In the genomic region with DNA sequence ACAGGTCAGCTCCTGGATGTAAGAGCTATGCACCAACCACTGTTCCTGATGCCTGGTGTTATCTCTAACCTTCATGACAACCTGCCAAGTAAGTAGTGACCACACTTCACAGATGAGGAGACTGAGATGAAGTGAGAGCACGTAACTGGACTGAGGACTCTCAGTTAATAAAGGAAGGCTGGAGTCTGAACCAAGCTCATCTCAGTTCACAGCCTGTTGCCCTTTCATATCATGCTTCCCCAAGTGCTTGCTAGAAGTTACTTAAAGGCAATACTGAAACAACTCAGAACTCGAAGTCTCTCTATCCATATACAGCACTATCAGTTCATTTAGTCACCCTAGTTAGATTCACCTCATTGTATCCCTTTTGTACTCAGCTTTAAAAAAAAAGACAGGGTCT, we compare ENCODE assay signal across 10 cellular contexts.
DNase-seq lines count a peak whose midpoint lies in the region; ATAC-seq lines count a peak whose summit lies in the region.
"Had no signal": no experiment of that assay in that cellular context is flagged by ENCODE, and none has a peak within 500 bp of the region (broad histone marks: within the 10 kb centered on the region; RNA-seq: fewer than 3 reads in every experiment).

No MANE protein-coding gene starts in this region.

- ATAC-seq in CD4-positive, CD25-positive, alpha-beta regulatory T cell (ENCODE audit: low read depth in 2 of 2), result no peak
- ATAC-seq in GM18907 (IDR thresholded peaks at IDR 0.05; ENCODE audit: unreplicated experiment) (peak; percentile 62), HG02571 (IDR thresholded peaks at IDR 0.05; ENCODE audit: unreplicated experiment) (peak; percentile 61), HG03432 (IDR thresholded peaks at IDR 0.05; ENCODE audit: unreplicated experiment) (peak; percentile 70)

- peak overlapping the region; percentile 4 for H3K4me3 ChIP-seq in CD4-positive, CD25-positive, alpha-beta regulatory T cell (ENCODE audit: low read depth, low read length)

- H3K4me1 Mint-ChIP-seq in CD4-positive, CD25-positive, alpha-beta regulatory T cell, result peaks cover 53 to 87% (median 70%) of the 10 kb centered on the region in 4 donors
- H3K4me1 Mint-ChIP-seq: nephron had no signal

- no peaks in the 10 kb centered on the region for H3K27me3 ChIP-seq in CD4-positive, CD25-positive, alpha-beta regulatory T cell (ENCODE audit: control insufficient read depth, insufficient read depth, low read length)

- H3K9me3 ChIP-seq in CD4-positive, CD25-positive, alpha-beta regulatory T cell (ENCODE audit: control insufficient read depth in 2 of 2, low read length in 2 of 2), result peaks cover 3 to 5% of the 10 kb centered on the region in 2 experiments

- H3K27me3 Mint-ChIP-seq in CD4-positive, CD25-positive, alpha-beta regulatory T cell, result no peaks in the 10 kb centered on the region

- H3K36me3 Mint-ChIP-seq in CD4-positive, CD25-positive, alpha-beta regulatory T cell, result peaks cover 41% of the 10 kb centered on the region

- no peak for DNase-seq in CD4-positive, CD25-positive, alpha-beta regulatory T cell
- DNase-seq in NCI-H2081 (lab: John Stamatoyannopoulos, UW) (no peak), LoVo (ENCODE audit: low spot score) (no peak), DMS114 treated with DMSO at 0.1 percent for 48 hours (lab: John Stamatoyannopoulos, UW; ENCODE audit: unreplicated experiment) (no peak), AG20443 (ENCODE audit: low spot score) (no peak)
- DNase-seq: NCI-H1930 had no signal

- H3K36me3 ChIP-seq in CD4-positive, CD25-positive, alpha-beta regulatory T cell (ENCODE audit: control insufficient read depth, insufficient read depth, low read length), result no peaks in the 10 kb centered on the region

- H3K4me3 Mint-ChIP-seq in CD4-positive, CD25-positive, alpha-beta regulatory T cell, result peak overlapping the region; percentile 26 to 62 (median 41)
- H3K4me3 Mint-ChIP-seq: nephron had no signal

- no peak overlapping the region for H3K27ac ChIP-seq in CD4-positive, CD25-positive, alpha-beta regulatory T cell (ENCODE audit: insufficient read depth, low read length, poor library complexity, severe bottlenecking)

- H3K4me1 ChIP-seq in CD4-positive, CD25-positive, alpha-beta regulatory T cell (ENCODE audit: control insufficient read depth, insufficient read depth, low read length, poor library complexity, severe bottlenecking), result peaks cover 45% of the 10 kb centered on the region

- H3K27ac Mint-ChIP-seq in CD4-positive, CD25-positive, alpha-beta regulatory T cell, result peak overlapping the region; percentile 18 to 95 (median 22)
- H3K27ac Mint-ChIP-seq: nephron had no signal

- peaks cover 4 to 26% (median 7%) of the 10 kb centered on the region in 7 donors for H3K9me3 Mint-ChIP-seq in CD4-positive, CD25-positive, alpha-beta regulatory T cell

Comparison
In these comparisons a context has a peak if more than half of its experiments do, and no peak if none do; other contexts are left out.
1. ATAC-seq: peak in GM18907 (single experiment), HG02571 (single experiment) and HG03432 (single experiment); none in CD4-positive, CD25-positive, alpha-beta regulatory T cell (0 of 2).